1 cellular context compared by ENCODE assay signal in the genomic region with DNA sequence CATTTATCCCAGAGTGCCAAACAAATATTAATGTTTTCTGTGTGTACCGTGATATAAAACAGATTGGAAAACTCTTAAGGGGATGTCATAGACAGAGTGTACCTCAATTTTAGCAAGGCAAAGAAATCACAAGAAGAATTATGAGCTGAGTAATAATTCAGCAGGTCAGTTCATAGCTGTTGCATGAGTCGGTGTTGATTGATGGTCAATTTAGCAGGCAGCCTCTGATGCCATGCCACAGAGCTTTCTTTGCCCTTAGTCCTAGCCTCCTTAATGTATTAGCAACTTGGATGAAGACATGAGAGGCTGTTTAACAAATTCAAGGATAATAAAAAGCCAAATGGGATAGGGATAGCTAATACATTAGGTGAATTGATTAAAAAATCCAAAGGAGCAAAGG.
A peak's percentile ranks its signal among the peaks of the same experiment; 100 is the strongest.
TF ChIP-seq lines count a peak whose summit lies in the region.

No MANE protein-coding gene starts in this region.

TF ChIP-seq in SK-N-SH, 30 proteins besides CTCF, POLR2A, EP300 and RAD21:
- TF ChIP-seq FOXM1 (IDR thresholded peaks at IDR 0.05; ENCODE audit: low read depth), result no peak
- no peak for TF ChIP-seq TAF1 (IDR thresholded peaks at IDR 0.05; ENCODE audit: borderline replicate concordance, low read depth, low read length)
- peak; percentile 56 for TF ChIP-seq JUND (IDR thresholded peaks at IDR 0.05)
- peak; percentile 79 for TF ChIP-seq PBX3 (IDR thresholded peaks at IDR 0.05)
- peak; percentile 14; the same call in 1 of the 2 replicates for TF ChIP-seq TCF12 (IDR thresholded peaks at IDR 0.05)
